ENCODE assay signal across 11 cellular contexts in genomic region chr7:93016085-93016471, GRCh38.
DNase-seq lines count a peak whose midpoint lies in the region; ATAC-seq and TF ChIP-seq lines count a peak whose summit lies in the region.
"Had no signal": no experiment of that assay in that cellular context is flagged by ENCODE, and none has a peak within 500 bp of the region (broad histone marks: within the 10 kb centered on the region; RNA-seq: fewer than 3 reads in every experiment).

No MANE protein-coding gene starts in this region.

- intact Hi-C loops in activated CD8-positive, alpha-beta T cell treated with anti-CD3 and anti-CD28 coated beads for 36 hours (cut with micrococcal nuclease), result no loop called here

- H3K4me2 ChIP-seq in SK-N-SH, result 0 out of 2 replicates have a peak overlapping the region, but pooled peaks have one; percentile 14

- peaks cover 14 to 33% of the 10 kb centered on the region in 2 experiments for H3K4me1 ChIP-seq in SK-N-SH (ENCODE audit: control insufficient read depth in 1 of 2, insufficient read depth in 2 of 2, low read depth in 1 of 2, low read length in 1 of 2)

- POLR2A ChIA-PET in activated CD8-positive, alpha-beta T cell treated with anti-CD3 and anti-CD28 coated beads, Interleukin-2, amount 10 ng/mL, durations not matched to agents 7 days and 5 days (lab: Charles Lee), result no interaction called here
- POLR2A ChIA-PET in activated CD8-positive, alpha-beta T cell treated with anti-CD3 and anti-CD28 coated beads for 36 hours (lab: Charles Lee), result interaction anchor here (1.0 kb wide), 1 partner anchor 11 kb away, joined by 3 read pairs; no protein-coding TSS in a partner anchor
- POLR2A ChIA-PET in SK-N-SH (lab: Yijun Ruan, JAX), result interaction anchor here (0.5 kb wide), 1 partner anchor 1175 kb away, joined by 3 read pairs; no protein-coding TSS in a partner anchor

- H3F3A ChIP-seq in SK-N-SH (replicated peaks; ENCODE audit: insufficient read depth), result peaks cover 18% of the 10 kb centered on the region

- no peak overlapping the region for H3K4me3 ChIP-seq in SK-N-SH (ENCODE audit: low read depth in 2 of 2, low read length in 1 of 2)
- no peak overlapping the region for H3K4me3 ChIP-seq in skin epidermis
- H3K4me3 ChIP-seq: lower lobe of right lung had no signal

- no peaks in the 10 kb centered on the region for H3K9me3 Mint-ChIP-seq in activated CD8-positive, alpha-beta T cell treated with anti-CD3 and anti-CD28 coated beads, Interleukin-2, amount 10 ng/mL, durations not matched to agents 7 days and 5 days (ENCODE audit: insufficient read depth)
- H3K9me3 Mint-ChIP-seq in activated CD8-positive, alpha-beta T cell treated with anti-CD3 and anti-CD28 coated beads for 36 hours, result no peaks in the 10 kb centered on the region

- H3K4me3 Mint-ChIP-seq in activated CD8-positive, alpha-beta T cell treated with anti-CD3 and anti-CD28 coated beads, Interleukin-2, amount 10 ng/mL, durations not matched to agents 7 days and 5 days, result no peak overlapping the region
- H3K4me3 Mint-ChIP-seq in activated CD8-positive, alpha-beta T cell treated with anti-CD3 and anti-CD28 coated beads for 36 hours, result no peak overlapping the region

- no peak for TF ChIP-seq EP300 in SK-N-SH (IDR thresholded peaks at IDR 0.05; ENCODE audit: borderline replicate concordance in 1 of 2, low read depth in 1 of 2, low read length in 1 of 2)

- H3K27ac ChIP-seq in SK-N-SH (ENCODE audit: low read depth in 2 of 2, low read length in 1 of 2) (peak overlapping the region; percentile 64 to 72; a peak in 3 of 4 replicates), skin epidermis (peak overlapping the region in 16 of 21 experiments; percentile 1 to 86 (median 57))
- H3K27ac ChIP-seq: lower lobe of right lung had no signal

- H3K36me3 Mint-ChIP-seq in activated CD8-positive, alpha-beta T cell treated with anti-CD3 and anti-CD28 coated beads, Interleukin-2, amount 10 ng/mL, durations not matched to agents 7 days and 5 days (ENCODE audit: low read depth), result no peaks in the 10 kb centered on the region
- H3K36me3 Mint-ChIP-seq in activated CD8-positive, alpha-beta T cell treated with anti-CD3 and anti-CD28 coated beads for 36 hours (ENCODE audit: low read depth), result no peaks in the 10 kb centered on the region

- H3K36me3 ChIP-seq in SK-N-SH (replicated peaks in 1 of 2; ENCODE audit: control insufficient read depth in 1 of 2, insufficient read depth in 2 of 2, low read length in 1 of 2), result no peaks in the 10 kb centered on the region
- H3K36me3 ChIP-seq: lower lobe of right lung had no signal

- WGBS in SK-N-SH (ENCODE audit: low lambda C conversion rate), result 65% methylated on average over 4 of the region's 4 CpGs

- peaks cover 5% of the 10 kb centered on the region for H3K27me3 Mint-ChIP-seq in activated CD8-positive, alpha-beta T cell treated with anti-CD3 and anti-CD28 coated beads, Interleukin-2, amount 10 ng/mL, durations not matched to agents 7 days and 5 days (ENCODE audit: low read depth)
- peaks cover 2% of the 10 kb centered on the region for H3K27me3 Mint-ChIP-seq in activated CD8-positive, alpha-beta T cell treated with anti-CD3 and anti-CD28 coated beads for 36 hours

- no peaks in the 10 kb centered on the region for H4K20me1 ChIP-seq in SK-N-SH (ENCODE audit: insufficient read depth)

- CTCF ChIA-PET in activated CD8-positive, alpha-beta T cell treated with anti-CD3 and anti-CD28 coated beads, Interleukin-2, amount 10 ng/mL, durations not matched to agents 7 days and 5 days (lab: Charles Lee), result no interaction called here
- CTCF ChIA-PET in activated CD8-positive, alpha-beta T cell treated with anti-CD3 and anti-CD28 coated beads for 36 hours (lab: Charles Lee), result interaction anchor here (0.7 to 1.4 kb wide), 2 partner anchors 11 to 47 kb away, joined by 4 read pairs; no protein-coding TSS in a partner anchor
- CTCF ChIA-PET in SK-N-SH (lab: Yijun Ruan, JAX), result interaction anchor here (1.1 kb wide), 1 partner anchor 42 kb away, joined by 3 read pairs; no protein-coding TSS in a partner anchor

- peak overlapping the region; percentile 33; the same call in 1 of the 2 replicates for H3K9ac ChIP-seq in SK-N-SH

- no peak for TF ChIP-seq CTCF in activated CD8-positive, alpha-beta T cell treated with anti-CD3 and anti-CD28 coated beads for 36 hours (IDR thresholded peaks at IDR 0.05)
- TF ChIP-seq CTCF in SK-N-SH (IDR thresholded peaks at IDR 0.05), result no peak

- H3K9me2 ChIP-seq in SK-N-SH, result no peaks in the 10 kb centered on the region

- no peaks in the 10 kb centered on the region for H3K27me3 ChIP-seq in SK-N-SH (ENCODE audit: insufficient read depth)

- peak; percentile 23 for DNase-seq in activated CD8-positive, alpha-beta T cell treated with anti-CD3 and anti-CD28 coated beads, Interleukin-2, amount 10 ng/mL, durations not matched to agents 7 days and 5 days
- no peak for DNase-seq in activated CD8-positive, alpha-beta T cell treated with anti-CD3 and anti-CD28 coated beads for 36 hours
- DNase-seq in SK-N-SH, result no peak
- DNase-seq in foreskin melanocyte, result peak; percentile 14
- DNase-seq in SKM-1 (lab: John Stamatoyannopoulos, UW; ENCODE audit: unreplicated experiment), result no peak
- DNase-seq: activated CD4-positive, alpha-beta T cell treated with anti-CD3 and anti-CD28 coated beads, Interleukin-2, amount 50 U/mL, for 48 hours; lower lobe of right lung; NCI-H345 had no signal

- H2AFZ ChIP-seq in SK-N-SH (ENCODE audit: low read depth), result peak overlapping the region; percentile 54

- no peaks in the 10 kb centered on the region for H3K9me3 ChIP-seq in SK-N-SH
- H3K9me3 ChIP-seq: lower lobe of right lung had no signal

- no peak for TF ChIP-seq RAD21 in SK-N-SH (IDR thresholded peaks at IDR 0.05; ENCODE audit: low read length)

- no peak overlapping the region for H3K27ac Mint-ChIP-seq in activated CD8-positive, alpha-beta T cell treated with anti-CD3 and anti-CD28 coated beads, Interleukin-2, amount 10 ng/mL, durations not matched to agents 7 days and 5 days
- no peak overlapping the region for H3K27ac Mint-ChIP-seq in activated CD8-positive, alpha-beta T cell treated with anti-CD3 and anti-CD28 coated beads for 36 hours

- peaks cover 6% of the 10 kb centered on the region for H3K4me1 Mint-ChIP-seq in activated CD8-positive, alpha-beta T cell treated with anti-CD3 and anti-CD28 coated beads, Interleukin-2, amount 10 ng/mL, durations not matched to agents 7 days and 5 days (ENCODE audit: low read depth)
- H3K4me1 Mint-ChIP-seq in activated CD8-positive, alpha-beta T cell treated with anti-CD3 and anti-CD28 coated beads for 36 hours (ENCODE audit: low read depth), result peaks cover 15% of the 10 kb centered on the region

- peak; percentile 55 for ATAC-seq in activated CD8-positive, alpha-beta T cell treated with anti-CD3 and anti-CD28 coated beads, Interleukin-2, amount 10 ng/mL, durations not matched to agents 7 days and 5 days
- no peak for ATAC-seq in activated CD8-positive, alpha-beta T cell treated with anti-CD3 and anti-CD28 coated beads for 36 hours
- ATAC-seq in GM21619 (IDR thresholded peaks at IDR 0.05; ENCODE audit: unreplicated experiment) (no peak), GM18861 (IDR thresholded peaks at IDR 0.05; ENCODE audit: unreplicated experiment) (no peak)

- no peaks in the 10 kb centered on the region for H3K79me2 ChIP-seq in SK-N-SH (ENCODE audit: insufficient read depth)

TF ChIP-seq in SK-N-SH, 30 proteins besides CTCF, POLR2A, EP300 and RAD21:
- TF ChIP-seq YY1 (IDR thresholded peaks at IDR 0.05; ENCODE audit: low read depth) (no peak), ZBTB33 (IDR thresholded peaks at IDR 0.05; ENCODE audit: borderline replicate concordance, low read depth) (no peak), GATA2 (CRISPR knock-in tag; IDR thresholded peaks at IDR 0.05) (no peak), RXRA (IDR thresholded peaks at IDR 0.05; ENCODE audit: borderline replicate concordance, low read depth) (no peak), JUND (IDR thresholded peaks at IDR 0.05) (no peak), NRF1 (IDR thresholded peaks at IDR 0.05; ENCODE audit: low read depth, low read length) (no peak), EZH2phosphoT487 (IDR thresholded peaks at IDR 0.05; ENCODE audit: borderline replicate concordance, low read depth) (no peak), MEF2A (IDR thresholded peaks at IDR 0.05; ENCODE audit: borderline replicate concordance, low read depth) (no peak), POLR2AphosphoS5 (IDR thresholded peaks at IDR 0.05; ENCODE audit: low read depth, low read length) (no peak), SIN3A (IDR thresholded peaks at IDR 0.05; ENCODE audit: borderline replicate concordance, low read depth, low read length) (no peak), FOXJ3 (CRISPR knock-in tag; IDR thresholded peaks at IDR 0.05) (no peak), FOXM1 (IDR thresholded peaks at IDR 0.05; ENCODE audit: low read depth) (no peak), MXI1 (IDR thresholded peaks at IDR 0.05; ENCODE audit: low read depth, low read length) (no peak), RFX5 (IDR thresholded peaks at IDR 0.05; ENCODE audit: low read length) (no peak), GABPA (IDR thresholded peaks at IDR 0.05; ENCODE audit: low read depth) (no peak), USF2 (IDR thresholded peaks at IDR 0.05; ENCODE audit: borderline replicate concordance, low read depth, low read length) (no peak), RCOR1 (IDR thresholded peaks at IDR 0.05; ENCODE audit: low read length) (no peak)

Comparison
In these comparisons a context has a peak if more than half of its experiments do, and no peak if none do; other contexts are left out.
1. DNase-seq: peak in activated CD8-positive, alpha-beta T cell treated with anti-CD3 and anti-CD28 coated beads, Interleukin-2, amount 10 ng/mL, durations not matched to agents 7 days and 5 days (single experiment) and foreskin melanocyte (single experiment); none in activated CD8-positive, alpha-beta T cell treated with anti-CD3 and anti-CD28 coated beads for 36 hours (single experiment), SK-N-SH (single experiment) and SKM-1 (single experiment).